Comparison of ENCODE assay signal across 22 cellular contexts in the genomic region with DNA sequence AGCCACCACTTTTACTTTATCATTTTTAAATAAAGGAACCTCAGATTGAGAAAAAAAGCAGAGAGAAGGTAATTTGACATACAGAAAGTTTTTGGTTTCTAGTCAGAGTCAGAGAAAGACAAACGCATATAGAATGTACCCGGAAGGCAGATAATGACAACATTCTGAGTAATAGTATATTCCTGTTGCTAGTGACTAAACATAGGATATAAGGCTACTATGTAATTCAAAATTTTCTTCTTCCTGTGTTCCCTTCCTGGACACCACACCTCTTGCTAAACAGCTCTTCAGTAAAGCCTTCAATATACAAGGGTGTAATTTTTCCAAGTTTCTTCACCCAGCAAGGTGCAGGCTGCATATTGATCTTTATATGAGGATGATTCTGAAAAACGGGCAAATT.
"Had no signal": no experiment of that assay in that cellular context is flagged by ENCODE, and none has a peak within 500 bp of the region (broad histone marks: within the 10 kb centered on the region; RNA-seq: fewer than 3 reads in every experiment).

No MANE protein-coding gene starts in this region.

- H3K4me1 ChIP-seq: esophagus muscularis mucosa, lower lobe of right lung, psoas muscle, sigmoid colon, stomach, testis, tibial artery had no signal

- H3K4me3 ChIP-seq: coronary artery, esophagus muscularis mucosa, lower lobe of right lung, psoas muscle, sigmoid colon, stomach, testis, tibial artery had no signal

- H3K27ac ChIP-seq: coronary artery, esophagus muscularis mucosa, lower lobe of right lung, psoas muscle, sigmoid colon, stomach, testis, tibial artery had no signal

- H3K9me3 ChIP-seq: esophagus muscularis mucosa, lower lobe of right lung, psoas muscle, sigmoid colon, stomach, testis, tibial artery had no signal

- DNase-seq: dermis blood vessel endothelial cell; effector memory CD4-positive, alpha-beta T cell; foreskin melanocyte; head of caudate nucleus; left ventricle myocardium superior; lower lobe of right lung; naive thymus-derived CD8-positive, alpha-beta T cell; nephron progenitor cell; nucleus accumbens; psoas muscle; right cardiac atrium; sigmoid colon; stimulated activated CD4-positive, alpha-beta T cell treated with anti-CD3 and anti-CD28 coated beads, Interleukin-2, amount 100 ng/mL, for 24 hours; stimulated activated CD4-positive, alpha-beta T cell treated with anti-CD3 and anti-CD28 coated beads, Interleukin-4, amount 100 ng/mL, for 24 hours; stimulated activated naive CD4-positive, alpha-beta T cell treated with Interleukin-2 at 50 U/mL for 16 hours; stomach; testis; tibial artery had no signal

- H3K36me3 ChIP-seq: esophagus muscularis mucosa, lower lobe of right lung, sigmoid colon, stomach, tibial artery had no signal

- ATAC-seq: left ventricle myocardium superior; lower lobe of right lung; naive thymus-derived CD8-positive, alpha-beta T cell; psoas muscle; right cardiac atrium; stimulated activated effector memory CD8-positive, alpha-beta T cell treated with anti-CD3 and anti-CD28 coated beads, Interleukin-12 subunit alpha, Interleukin-12 subunit beta, amount 100 ng/mL, for 72 hours had no signal

- FAIRE-seq: keratinocyte had no signal

- H3K27me3 ChIP-seq: esophagus muscularis mucosa, sigmoid colon, stomach, testis, tibial artery had no signal
